In genomic region chrX:55151199-55151598, GRCh38 we compare ENCODE assay signal across 1 cellular context.
A peak's percentile ranks its signal among the peaks of the same experiment; 100 is the strongest.
TF ChIP-seq lines count a peak whose summit lies in the region.

No MANE protein-coding gene starts in this region.

TF ChIP-seq in HEK293, 187 proteins besides CTCF, POLR2A, EP300 and RAD21 (continued from another document and continues in another):
- TF ChIP-seq PRDM10 (tag by site-specific recombination; IDR thresholded peaks at IDR 0.05), result no peak
- TF ChIP-seq SP2 (tag by site-specific recombination; IDR thresholded peaks at IDR 0.05), result no peak
- TF ChIP-seq ZNF23 (tag by site-specific recombination; IDR thresholded peaks at IDR 0.05; ENCODE audit: borderline replicate concordance), result no peak
- no peak for TF ChIP-seq ZNF2 (tag by site-specific recombination; IDR thresholded peaks at IDR 0.05)
- peak; percentile 38; the same call in 1 of the 2 replicates for TF ChIP-seq YY1 (tag by site-specific recombination; IDR thresholded peaks at IDR 0.05)
- no peak for TF ChIP-seq BCL6B (tag by site-specific recombination; IDR thresholded peaks at IDR 0.05)
- TF ChIP-seq PRDM6 (tag by site-specific recombination; IDR thresholded peaks at IDR 0.05), result peak; percentile 95
- TF ChIP-seq ZNF624 (tag by site-specific recombination; IDR thresholded peaks at IDR 0.05), result no peak
- TF ChIP-seq ZBTB48 (tag by site-specific recombination; IDR thresholded peaks at IDR 0.05), result no peak
- TF ChIP-seq ZNF146 (tag by site-specific recombination; IDR thresholded peaks at IDR 0.05), result no peak
- no peak for TF ChIP-seq ZNF776 (tag by site-specific recombination; IDR thresholded peaks at IDR 0.05; ENCODE audit: borderline replicate concordance)
- no peak for TF ChIP-seq ZNF155 (tag by site-specific recombination; IDR thresholded peaks at IDR 0.05)
- TF ChIP-seq ZNF157 (tag by site-specific recombination; IDR thresholded peaks at IDR 0.05), result no peak
- no peak for TF ChIP-seq SETDB1 (IDR thresholded peaks at IDR 0.05; ENCODE audit: insufficient read length, low read length)
- TF ChIP-seq OSR2 (tag by site-specific recombination; IDR thresholded peaks at IDR 0.05), result peak; percentile 88
- no peak for TF ChIP-seq ZNF175 (tag by site-specific recombination; IDR thresholded peaks at IDR 0.05)
- no peak for TF ChIP-seq BCL11A (tag by site-specific recombination; IDR thresholded peaks at IDR 0.05; ENCODE audit: low read depth)
- TF ChIP-seq ZNF311 (tag by site-specific recombination; IDR thresholded peaks at IDR 0.05; ENCODE audit: borderline replicate concordance), result no peak
- TF ChIP-seq ZSCAN23 (tag by site-specific recombination; IDR thresholded peaks at IDR 0.05), result no peak
- no peak for TF ChIP-seq ZNF704 (tag by site-specific recombination; IDR thresholded peaks at IDR 0.05)
- TF ChIP-seq SP7 (tag by site-specific recombination; IDR thresholded peaks at IDR 0.05), result no peak
- no peak for TF ChIP-seq ZNF585B (tag by site-specific recombination; IDR thresholded peaks at IDR 0.05)
- TF ChIP-seq ZNF488 (tag by site-specific recombination; IDR thresholded peaks at IDR 0.05), result peak; percentile 75; the same call in 1 of the 2 replicates
- TF ChIP-seq ZFP41 (tag by site-specific recombination; IDR thresholded peaks at IDR 0.05; ENCODE audit: borderline replicate concordance), result no peak
- TF ChIP-seq ZNF843 (tag by site-specific recombination; IDR thresholded peaks at IDR 0.05), result peak; percentile 95
- TF ChIP-seq KLF17 (tag by site-specific recombination; IDR thresholded peaks at IDR 0.05), result no peak
- TF ChIP-seq TRIM28 (IDR thresholded peaks at IDR 0.05; ENCODE audit: borderline replicate concordance, low read length), result peak; percentile 51; the same call in 1 of the 2 replicates
- TF ChIP-seq RBAK (tag by site-specific recombination; IDR thresholded peaks at IDR 0.05), result no peak
- no peak for TF ChIP-seq ZNF473 (tag by site-specific recombination; IDR thresholded peaks at IDR 0.05)
- TF ChIP-seq ZNF670 (tag by site-specific recombination; IDR thresholded peaks at IDR 0.05; ENCODE audit: low read depth), result no peak
- TF ChIP-seq ZNF324 (tag by site-specific recombination; IDR thresholded peaks at IDR 0.05), result no peak
- peak; percentile 65 for TF ChIP-seq IKZF3 (tag by site-specific recombination; IDR thresholded peaks at IDR 0.05)
- no peak for TF ChIP-seq ZNF76 (tag by site-specific recombination; IDR thresholded peaks at IDR 0.05; ENCODE audit: borderline replicate concordance, low read depth)
- TF ChIP-seq ZNF350 (tag by site-specific recombination; IDR thresholded peaks at IDR 0.05), result no peak
- no peak for TF ChIP-seq ZNF660 (tag by site-specific recombination; IDR thresholded peaks at IDR 0.05)
- peak; percentile 66; the same call in 1 of the 2 replicates for TF ChIP-seq MZF1 (tag by site-specific recombination; IDR thresholded peaks at IDR 0.05; ENCODE audit: borderline replicate concordance)
- no peak for TF ChIP-seq ZNF623 (tag by site-specific recombination; IDR thresholded peaks at IDR 0.05)
- TF ChIP-seq ZNF544 (tag by site-specific recombination; IDR thresholded peaks at IDR 0.05), result no peak
- no peak for TF ChIP-seq ZNF701 (tag by site-specific recombination; IDR thresholded peaks at IDR 0.05)
- no peak for TF ChIP-seq ZNF37A (tag by site-specific recombination; IDR thresholded peaks at IDR 0.05)
- TF ChIP-seq ZNF248 (tag by site-specific recombination; IDR thresholded peaks at IDR 0.05), result no peak
- TF ChIP-seq ZBTB11 (tag by site-specific recombination; conservative IDR thresholded peaks at IDR 0.05; ENCODE audit: low read depth), result no peak
- TF ChIP-seq REST (tag by site-specific recombination; IDR thresholded peaks at IDR 0.05), result no peak
- no peak for TF ChIP-seq ZNF501 (tag by site-specific recombination; IDR thresholded peaks at IDR 0.05)
- TF ChIP-seq ZSCAN4 (tag by site-specific recombination; IDR thresholded peaks at IDR 0.05), result no peak
- TF ChIP-seq ZNF19 (tag by site-specific recombination; IDR thresholded peaks at IDR 0.05; ENCODE audit: low read depth), result no peak
- no peak for TF ChIP-seq ZNF184 (tag by site-specific recombination; IDR thresholded peaks at IDR 0.05)
- no peak for TF ChIP-seq ZNF169 (tag by site-specific recombination; IDR thresholded peaks at IDR 0.05)
- peak; percentile 54 for TF ChIP-seq WT1 (tag by site-specific recombination; IDR thresholded peaks at IDR 0.05)
- TF ChIP-seq ZNF133 (tag by site-specific recombination; IDR thresholded peaks at IDR 0.05), result no peak
